24 cellular contexts compared by ENCODE assay signal in the genomic region with DNA sequence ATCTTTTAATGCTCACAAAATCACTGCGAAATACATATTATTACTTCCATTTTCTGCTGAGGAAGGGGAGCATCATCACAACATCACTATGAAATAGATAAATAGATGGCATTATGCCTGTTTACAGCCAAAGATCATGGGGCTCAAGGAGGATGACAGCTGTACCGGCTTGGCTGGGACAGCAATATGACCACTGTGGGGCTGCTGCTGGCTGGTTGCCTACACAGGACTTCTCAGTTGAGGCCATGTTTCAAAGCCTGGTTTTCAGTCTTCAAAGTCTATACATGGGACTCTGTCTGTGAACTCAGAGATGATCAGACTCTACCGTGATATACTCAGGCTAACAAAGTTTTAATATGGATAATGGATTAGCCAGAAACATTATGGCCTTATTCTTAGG. TPM values are rescaled to one million over a fixed set of nuclear protein-coding genes. Genes with fewer than 3 reads are reported as not detected.
DNase-seq lines count a peak whose midpoint lies in the region; TF ChIP-seq lines count a peak whose summit lies in the region.
"Had no signal": no experiment of that assay in that cellular context is flagged by ENCODE, and none has a peak within 500 bp of the region (broad histone marks: within the 10 kb centered on the region; RNA-seq: fewer than 3 reads in every experiment).

No MANE protein-coding gene starts in this region.

- no peaks in the 10 kb centered on the region for H3K4me1 ChIP-seq in smooth muscle cell (ENCODE audit: low read depth)

- H3K36me3 Mint-ChIP-seq in chondrocyte (ENCODE audit: low read depth) (peaks cover 4% of the 10 kb centered on the region), nephron (ENCODE audit: low read depth) (peaks cover 6% of the 10 kb centered on the region)
- H3K36me3 Mint-ChIP-seq: IgD-negative memory B cell had no signal

- H3F3A ChIP-seq in smooth muscle cell (ENCODE audit: low read depth) = peaks cover 15% of the 10 kb centered on the region

- H3K4me1 Mint-ChIP-seq in chondrocyte (ENCODE audit: low read depth) = peaks cover 51% of the 10 kb centered on the region
- peaks cover 47% of the 10 kb centered on the region for H3K4me1 Mint-ChIP-seq in nephron
- H3K4me1 Mint-ChIP-seq: CD8-positive, alpha-beta memory T cell; IgD-negative memory B cell had no signal

- H3K4me2 ChIP-seq in smooth muscle cell = no peak overlapping the region
- H3K4me2 ChIP-seq: BLaER1 treated with 17β-estradiol and CSF1 and Interleukin-3, amounts not matched to agents 10 nM and 100 nM had no signal

- no peaks in the 10 kb centered on the region for H3K9me3 Mint-ChIP-seq in chondrocyte (ENCODE audit: low read depth)
- H3K9me3 Mint-ChIP-seq in nephron = no peaks in the 10 kb centered on the region
- H3K9me3 Mint-ChIP-seq: CD8-positive, alpha-beta memory T cell; IgD-negative memory B cell had no signal

- no peak overlapping the region for H3K4me3 ChIP-seq in smooth muscle cell
- H3K4me3 ChIP-seq: BLaER1 treated with 17β-estradiol and CSF1 and Interleukin-3, amounts not matched to agents 10 nM and 100 nM; MG63 had no signal

- no peak overlapping the region for H2AFZ ChIP-seq in smooth muscle cell (ENCODE audit: low read depth)

- H3K9me3 ChIP-seq in smooth muscle cell (replicated peaks; ENCODE audit: low read depth) = no peaks in the 10 kb centered on the region
- H3K9me3 ChIP-seq: BLaER1 treated with 17β-estradiol and CSF1 and Interleukin-3, amounts not matched to agents 10 nM and 100 nM; MG63 had no signal

- no peaks in the 10 kb centered on the region for H3K36me3 ChIP-seq in smooth muscle cell (ENCODE audit: low read depth)
- H3K36me3 ChIP-seq: MG63 had no signal

- peaks cover 98% of the 10 kb centered on the region for H3K79me2 ChIP-seq in smooth muscle cell (ENCODE audit: low read depth)

- no peaks in the 10 kb centered on the region for H3K27me3 ChIP-seq in smooth muscle cell (ENCODE audit: low read depth)
- H3K27me3 ChIP-seq: BLaER1 treated with 17β-estradiol and CSF1 and Interleukin-3, amounts not matched to agents 10 nM and 100 nM; MG63 had no signal

- peak overlapping the region; percentile 10 for H3K27ac ChIP-seq in smooth muscle cell (ENCODE audit: low read depth)
- H3K27ac ChIP-seq: BLaER1 treated with 17β-estradiol and CSF1 and Interleukin-3, amounts not matched to agents 10 nM and 100 nM; HL-60 had no signal

- H3K27ac Mint-ChIP-seq in chondrocyte (ENCODE audit: unreplicated experiment) (peak overlapping the region; percentile 55), nephron (peak overlapping the region; percentile 8 to 60 (median 30))
- H3K27ac Mint-ChIP-seq: CD8-positive, alpha-beta memory T cell; IgD-negative memory B cell had no signal

- TF ChIP-seq CTCF in chondrocyte (IDR thresholded peaks at IDR 0.05) (no peak), nephron (IDR thresholded peaks at IDR 0.05; ENCODE audit: unreplicated experiment in 3 of 3) (no peak), smooth muscle cell (IDR thresholded peaks at IDR 0.05; ENCODE audit: borderline replicate concordance, insufficient read depth, poor library complexity, severe bottlenecking) (no peak)

- no peak overlapping the region for H3K9ac ChIP-seq in smooth muscle cell (ENCODE audit: low read depth)
- H3K9ac ChIP-seq: BLaER1 treated with 17β-estradiol and CSF1 and Interleukin-3, amounts not matched to agents 10 nM and 100 nM had no signal

- H4K20me1 ChIP-seq in smooth muscle cell (ENCODE audit: low read depth) = peaks cover 94% of the 10 kb centered on the region

- H3K4me3 Mint-ChIP-seq in chondrocyte (ENCODE audit: unreplicated experiment) = no peak overlapping the region
- no peak overlapping the region for H3K4me3 Mint-ChIP-seq in nephron
- H3K4me3 Mint-ChIP-seq: CD8-positive, alpha-beta memory T cell; IgD-negative memory B cell had no signal

- H3K27me3 Mint-ChIP-seq in chondrocyte (ENCODE audit: low read depth) = no peaks in the 10 kb centered on the region
- no peaks in the 10 kb centered on the region for H3K27me3 Mint-ChIP-seq in nephron (ENCODE audit: low read depth)

- DNase-seq in LHCN-M2 (ENCODE audit: low read depth) (peak; percentile 42), chondrocyte (ENCODE audit: low spot score) (no peak), smooth muscle cell (lab: John Stamatoyannopoulos, UW; ENCODE audit: unreplicated experiment) (no peak), GF-D8 (lab: John Stamatoyannopoulos, UW) (no peak), NCI-H524 (lab: John Stamatoyannopoulos, UW) (no peak)
- no peak for DNase-seq in stimulated activated CD4-positive, alpha-beta T cell treated with anti-CD3 and anti-CD28 coated beads, Interleukin-4, amount 100 ng/mL, for 24 hours
- DNase-seq: CD8-positive, alpha-beta memory T cell; DMS53; EL; H7; Karpas-422; MG63; NCI-H1048; NCI-H1436; NCI-H2081; NCI-H2171 treated with DMSO at 0.1 percent for 48 hours; NCI-H446; NCI-H69; OCI-M1; SHP77 treated with DMSO at 0.1 percent for 48 hours had no signal

- WGBS in smooth muscle cell (ENCODE audit: low lambda C conversion rate) = 82% methylated on average over 3 of the region's 3 CpGs

RNA-seq across cellular contexts. Expression of gene SPATS2L, which starts 58.7 kb away (rescaled TPM):
- total RNA-seq in LHCN-M2 (2014; rRNA removed) (236 and 275 TPM in 2 replicates), chondrocyte (233 to 237 TPM (median 233 TPM) in 3 replicates), smooth muscle cell (314 and 356 TPM in 2 replicates)
- polyA plus RNA-seq in LHCN-M2 (2012) = 163 TPM
- polyA plus RNA-seq in smooth muscle cell = 394 and 432 TPM in 2 replicates
